25 cellular contexts compared by ENCODE assay signal in genomic region chr5:80745490-80745889, GRCh38.
DNase-seq lines count a peak whose midpoint lies in the region; FAIRE-seq and TF ChIP-seq lines count a peak whose summit lies in the region.
"Had no signal": no experiment of that assay in that cellular context is flagged by ENCODE, and none has a peak within 500 bp of the region (broad histone marks: within the 10 kb centered on the region; RNA-seq: fewer than 3 reads in every experiment).

No MANE protein-coding gene starts in this region.

- no peak for FAIRE-seq in astrocyte (lab: Jason Lieb, UNC)
- FAIRE-seq: H1 had no signal

- H3K27me3 Mint-ChIP-seq in HFFc6 (ENCODE audit: insufficient read depth), result peaks cover 3% of the 10 kb centered on the region; the same call in 1 of the 2 replicates
- H3K27me3 Mint-ChIP-seq in astrocyte (ENCODE audit: low read depth, unreplicated experiment), result no peaks in the 10 kb centered on the region
- H3K27me3 Mint-ChIP-seq: CD4-positive, alpha-beta T cell had no signal

- no peak overlapping the region for H3K27ac ChIP-seq in astrocyte (ENCODE audit: low read depth, low read length)
- no peak overlapping the region for H3K27ac ChIP-seq in substantia nigra (ENCODE audit: low read depth, low read length, poor library complexity, severe bottlenecking)
- H3K27ac ChIP-seq in tibial artery, result no peak overlapping the region
- H3K27ac ChIP-seq: right atrium auricular region, SJCRH30, upper lobe of right lung, WERI-Rb-1 had no signal

- H3K4me1 ChIP-seq in astrocyte (ENCODE audit: insufficient read depth, low read length) (peaks cover 3% of the 10 kb centered on the region), tibial artery (no peaks in the 10 kb centered on the region)
- H3K4me1 ChIP-seq: right atrium auricular region, upper lobe of right lung had no signal

- intact Hi-C loops in tibial artery (cut with DNase I; ENCODE audit: low total_unique reads), result no loop called here

- TF ChIP-seq CTCF in HFFc6 (IDR thresholded peaks at IDR 0.05) (no peak), astrocyte (IDR thresholded peaks at IDR 0.05; ENCODE audit: insufficient read depth, low read depth, low read length) (no peak), tibial artery (IDR thresholded peaks at IDR 0.05) (no peak)

- DNase-seq in DMS53 (lab: John Stamatoyannopoulos, UW) (peak; percentile 44), HFFc6 (peak; percentile 33), astrocyte (ENCODE audit: low read depth) (peak; percentile 67), glomerular visceral epithelial cell (ENCODE audit: extremely low spot score) (peak; percentile 64), NCI-H1092 (lab: John Stamatoyannopoulos, UW) (no peak), substantia nigra (lab: John Stamatoyannopoulos, UW) (no peak), midbrain (lab: John Stamatoyannopoulos, UW) (no peak), tibial artery (no peak)
- DNase-seq: activated CD8-positive, alpha-beta memory T cell treated with anti-CD3 and anti-CD28 coated beads for 24 hours; CD4-positive, alpha-beta T cell; central memory CD4-positive, alpha-beta T cell; effector CD4-positive, alpha-beta T cell; hypothalamus; KBM-7; left cardiac atrium; NCI-H1048; NCI-H526 treated with DMSO at 0.1 percent for 48 hours; SJCRH30; stimulated activated CD4-positive, alpha-beta T cell treated with anti-CD3 and anti-CD28 coated beads, Interleukin-15, amount 100 ng/mL, for 24 hours; stimulated activated naive CD4-positive, alpha-beta T cell; upper lobe of right lung; WERI-Rb-1 had no signal

- H3K27me3 ChIP-seq in astrocyte (ENCODE audit: insufficient read depth, low read length), result no peaks in the 10 kb centered on the region
- H3K27me3 ChIP-seq in tibial artery, result no peaks in the 10 kb centered on the region
- H3K27me3 ChIP-seq: right atrium auricular region, SJCRH30, upper lobe of right lung had no signal

- no peaks in the 10 kb centered on the region for H4K20me1 ChIP-seq in astrocyte (ENCODE audit: insufficient read depth, low read length)

- H3K9me3 ChIP-seq in astrocyte (ENCODE audit: insufficient read depth, low read depth, low read length), result no peaks in the 10 kb centered on the region
- H3K9me3 ChIP-seq in tibial artery, result no peaks in the 10 kb centered on the region
- H3K9me3 ChIP-seq: right atrium auricular region, upper lobe of right lung had no signal

- H3K4me2 ChIP-seq in astrocyte (ENCODE audit: low read length), result no peak overlapping the region

- H3K79me2 ChIP-seq in astrocyte (ENCODE audit: insufficient read depth, low read length), result no peaks in the 10 kb centered on the region

- H3K36me3 Mint-ChIP-seq in HFFc6 (ENCODE audit: low read depth) (peaks cover 27% of the 10 kb centered on the region), astrocyte (ENCODE audit: low read depth, unreplicated experiment) (peaks cover 26% of the 10 kb centered on the region)

- no peak overlapping the region for H3K9ac ChIP-seq in astrocyte (ENCODE audit: low read length)

- H3K9me3 Mint-ChIP-seq in HFFc6, result no peaks in the 10 kb centered on the region
- H3K9me3 Mint-ChIP-seq in astrocyte (ENCODE audit: unreplicated experiment), result no peaks in the 10 kb centered on the region
- H3K9me3 Mint-ChIP-seq: CD4-positive, alpha-beta T cell had no signal

- H3K36me3 ChIP-seq in astrocyte (ENCODE audit: insufficient read depth, low read length) (no peaks in the 10 kb centered on the region), tibial artery (peaks cover 45 to 53% (median 48%) of the 10 kb centered on the region in 3 donors)

- H3K4me3 ChIP-seq in astrocyte (ENCODE audit: insufficient read depth, low read depth, low read length) (no peak overlapping the region), tibial artery (no peak overlapping the region)
- H3K4me3 ChIP-seq: right atrium auricular region, SJCRH30, upper lobe of right lung had no signal

- H3K27ac Mint-ChIP-seq in HFFc6, result no peak overlapping the region
- H3K27ac Mint-ChIP-seq in astrocyte (ENCODE audit: unreplicated experiment), result no peak overlapping the region
- H3K27ac Mint-ChIP-seq: CD4-positive, alpha-beta T cell; T-helper 1 cell treated with Interleukin-12 subunit alpha and Interleukin-12 subunit beta and Interleukin-4 antibody, amounts not matched to agents 30 μg/mL and 1 μg/mL, for 36 hours had no signal

- H3K4me1 Mint-ChIP-seq in HFFc6 (ENCODE audit: low read depth) (peaks cover 23% of the 10 kb centered on the region), astrocyte (ENCODE audit: low read depth, unreplicated experiment) (peaks cover 7% of the 10 kb centered on the region)

- H3K4me3 Mint-ChIP-seq in HFFc6, result no peak overlapping the region
- no peak overlapping the region for H3K4me3 Mint-ChIP-seq in astrocyte (ENCODE audit: unreplicated experiment)
- H3K4me3 Mint-ChIP-seq: CD4-positive, alpha-beta T cell; T-helper 1 cell treated with Interleukin-12 subunit alpha and Interleukin-12 subunit beta and Interleukin-4 antibody, amounts not matched to agents 30 μg/mL and 1 μg/mL, for 36 hours had no signal

- H2AFZ ChIP-seq in astrocyte (ENCODE audit: low read depth, low read length), result no peak overlapping the region

Comparison
In these comparisons a context has a peak if more than half of its experiments do, and no peak if none do; other contexts are left out.
1. DNase-seq: peak in DMS53 (single experiment), HFFc6 (single experiment), astrocyte (single experiment) and glomerular visceral epithelial cell (single experiment); none in NCI-H1092 (single experiment), substantia nigra (0 of 49), midbrain (single experiment) and tibial artery (0 of 2).